Comparison of ENCODE assay signal across 1 cellular context in genomic region chr12:92110083-92110640, GRCh38.
TF ChIP-seq lines count a peak whose summit lies in the region.

No MANE protein-coding gene starts in this region.

TF ChIP-seq in HEK293, 187 proteins besides CTCF, POLR2A, EP300 and RAD21:
- TF ChIP-seq PRDM4 (tag by site-specific recombination; IDR thresholded peaks at IDR 0.05) (peak; percentile 38; the same call in 1 of the 2 replicates), ZBTB17 (tag by site-specific recombination; IDR thresholded peaks at IDR 0.05) (no peak), ZNF16 (tag by site-specific recombination; IDR thresholded peaks at IDR 0.05; ENCODE audit: low read depth) (no peak), ZNF843 (tag by site-specific recombination; IDR thresholded peaks at IDR 0.05) (0 out of 2 replicates have a peak, but pooled peaks have one; percentile 22), ZSCAN23 (tag by site-specific recombination; IDR thresholded peaks at IDR 0.05) (no peak), WT1 (tag by site-specific recombination; IDR thresholded peaks at IDR 0.05) (peak; percentile 87), MYNN (tag by site-specific recombination; IDR thresholded peaks at IDR 0.05; ENCODE audit: borderline replicate concordance) (no peak), OSR2 (tag by site-specific recombination; IDR thresholded peaks at IDR 0.05) (peak; percentile 71; the same call in 1 of the 2 replicates), PRDM1 (tag by site-specific recombination; IDR thresholded peaks at IDR 0.05) (no peak), SP7 (tag by site-specific recombination; IDR thresholded peaks at IDR 0.05) (0 out of 2 replicates have a peak, but pooled peaks have one; percentile 22), GFI1B (tag by site-specific recombination; IDR thresholded peaks at IDR 0.05) (0 out of 2 replicates have a peak, but pooled peaks have one; percentile 17), PRDM6 (tag by site-specific recombination; IDR thresholded peaks at IDR 0.05) (peak; percentile 76)
- TF ChIP-seq, protein P1, sequence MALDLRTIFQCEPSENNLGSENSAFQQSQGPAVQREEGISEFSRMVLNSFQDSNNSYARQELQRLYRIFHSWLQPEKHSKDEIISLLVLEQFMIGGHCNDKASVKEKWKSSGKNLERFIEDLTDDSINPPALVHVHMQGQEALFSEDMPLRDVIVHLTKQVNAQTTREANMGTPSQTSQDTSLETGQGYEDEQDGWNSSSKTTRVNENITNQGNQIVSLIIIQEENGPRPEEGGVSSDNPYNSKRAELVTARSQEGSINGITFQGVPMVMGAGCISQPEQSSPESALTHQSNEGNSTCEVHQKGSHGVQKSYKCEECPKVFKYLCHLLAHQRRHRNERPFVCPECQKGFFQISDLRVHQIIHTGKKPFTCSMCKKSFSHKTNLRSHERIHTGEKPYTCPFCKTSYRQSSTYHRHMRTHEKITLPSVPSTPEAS (tag by site-specific recombination; IDR thresholded peaks at IDR 0.05), result no peak
